In genomic region chr18:23844991-23845680, GRCh38 we compare ENCODE assay signal across 16 cellular contexts.
DNase-seq lines count a peak whose midpoint lies in the region; ATAC-seq and TF ChIP-seq lines count a peak whose summit lies in the region.
"Had no signal": no experiment of that assay in that cellular context is flagged by ENCODE, and none has a peak within 500 bp of the region (broad histone marks: within the 10 kb centered on the region; RNA-seq: fewer than 3 reads in every experiment).

No MANE protein-coding gene starts in this region.

- ATAC-seq in foreskin keratinocyte = peak; percentile 79
- ATAC-seq in omental fat pad (ENCODE audit: low FRiP score) = peak; percentile 60
- ATAC-seq in activated naive CD4-positive, alpha-beta T cell treated with anti-CD3 and anti-CD28 coated beads, Interleukin-2, amount 50 U/mL, for 72 hours = no peak
- ATAC-seq: T-cell had no signal

- peak overlapping the region; percentile 87 for H3K27ac ChIP-seq in foreskin keratinocyte

- no peak overlapping the region for H3K27ac Mint-ChIP-seq in activated naive CD4-positive, alpha-beta T cell treated with anti-CD3 and anti-CD28 coated beads, Interleukin-2, amount 50 U/mL, for 72 hours
- H3K27ac Mint-ChIP-seq: activated CD4-positive, alpha-beta memory T cell treated with anti-CD3 and anti-CD28 coated beads for 36 hours; T-cell had no signal

- H3K27me3 ChIP-seq in foreskin keratinocyte = no peaks in the 10 kb centered on the region

- H3K36me3 Mint-ChIP-seq in activated naive CD4-positive, alpha-beta T cell treated with anti-CD3 and anti-CD28 coated beads, Interleukin-2, amount 50 U/mL, for 72 hours = no peaks in the 10 kb centered on the region
- H3K36me3 Mint-ChIP-seq: activated CD4-positive, alpha-beta memory T cell treated with anti-CD3 and anti-CD28 coated beads for 36 hours; T-cell had no signal

- no peaks in the 10 kb centered on the region for H3K9me3 Mint-ChIP-seq in activated naive CD4-positive, alpha-beta T cell treated with anti-CD3 and anti-CD28 coated beads, Interleukin-2, amount 50 U/mL, for 72 hours
- H3K9me3 Mint-ChIP-seq: activated CD4-positive, alpha-beta memory T cell treated with anti-CD3 and anti-CD28 coated beads for 36 hours; T-cell had no signal

- peak; percentile 42 for DNase-seq in ELF-1 (ENCODE audit: low read depth, low spot score)
- DNase-seq in RPMI7951 (ENCODE audit: low read depth) = peak; percentile 58
- peak; percentile 87 to 94 for DNase-seq in foreskin keratinocyte
- no peak for DNase-seq in omental fat pad (ENCODE audit: low spot score)
- DNase-seq in NCI-H2227 (lab: John Stamatoyannopoulos, UW; ENCODE audit: unreplicated experiment) = no peak
- DNase-seq in superior temporal gyrus (ENCODE audit: extremely low spot score) = no peak
- DNase-seq in activated naive CD4-positive, alpha-beta T cell treated with anti-CD3 and anti-CD28 coated beads, Interleukin-2, amount 50 U/mL, for 72 hours (ENCODE audit: low spot score in 2 of 2) = no peak
- no peak for DNase-seq in activated gamma-delta T cell treated with Interleukin-2 at 50 U/mL for 16 hours
- DNase-seq: activated CD4-positive, alpha-beta memory T cell treated with anti-CD3 and anti-CD28 coated beads for 36 hours; activated effector memory CD4-positive, alpha-beta T cell treated with Interleukin-2 at 50 U/mL for 16 hours; hippocampal formation; midbrain; NCI-H2029 treated with DMSO at 0.1 percent for 48 hours; stimulated activated CD4-positive, alpha-beta T cell treated with anti-CD3 and anti-CD28 coated beads, Interleukin-4, amount 100 ng/mL, for 24 hours; stimulated activated naive CD4-positive, alpha-beta T cell treated with Interleukin-2 at 50 U/mL for 16 hours; T-cell had no signal

- H3K4me1 ChIP-seq in foreskin keratinocyte = peaks cover 33% of the 10 kb centered on the region

- TF ChIP-seq CTCF in foreskin keratinocyte (conservative IDR thresholded peaks at IDR 0.05) (no peak), omental fat pad (IDR thresholded peaks at IDR 0.05) (no peak)

Comparison
In these comparisons a context has a peak if more than half of its experiments do, and no peak if none do; other contexts are left out.
1. DNase-seq: peak in ELF-1 (single experiment), RPMI7951 (single experiment) and foreskin keratinocyte (2 of 2); none in omental fat pad (single experiment), NCI-H2227 (single experiment), superior temporal gyrus (single experiment), activated naive CD4-positive, alpha-beta T cell treated with anti-CD3 and anti-CD28 coated beads, Interleukin-2, amount 50 U/mL, for 72 hours (0 of 2) and activated gamma-delta T cell treated with Interleukin-2 at 50 U/mL for 16 hours (single experiment).
2. ATAC-seq: peak in foreskin keratinocyte (single experiment) and omental fat pad (single experiment); none in activated naive CD4-positive, alpha-beta T cell treated with anti-CD3 and anti-CD28 coated beads, Interleukin-2, amount 50 U/mL, for 72 hours (0 of 2).